20 cellular contexts compared by ENCODE assay signal in the genomic region with DNA sequence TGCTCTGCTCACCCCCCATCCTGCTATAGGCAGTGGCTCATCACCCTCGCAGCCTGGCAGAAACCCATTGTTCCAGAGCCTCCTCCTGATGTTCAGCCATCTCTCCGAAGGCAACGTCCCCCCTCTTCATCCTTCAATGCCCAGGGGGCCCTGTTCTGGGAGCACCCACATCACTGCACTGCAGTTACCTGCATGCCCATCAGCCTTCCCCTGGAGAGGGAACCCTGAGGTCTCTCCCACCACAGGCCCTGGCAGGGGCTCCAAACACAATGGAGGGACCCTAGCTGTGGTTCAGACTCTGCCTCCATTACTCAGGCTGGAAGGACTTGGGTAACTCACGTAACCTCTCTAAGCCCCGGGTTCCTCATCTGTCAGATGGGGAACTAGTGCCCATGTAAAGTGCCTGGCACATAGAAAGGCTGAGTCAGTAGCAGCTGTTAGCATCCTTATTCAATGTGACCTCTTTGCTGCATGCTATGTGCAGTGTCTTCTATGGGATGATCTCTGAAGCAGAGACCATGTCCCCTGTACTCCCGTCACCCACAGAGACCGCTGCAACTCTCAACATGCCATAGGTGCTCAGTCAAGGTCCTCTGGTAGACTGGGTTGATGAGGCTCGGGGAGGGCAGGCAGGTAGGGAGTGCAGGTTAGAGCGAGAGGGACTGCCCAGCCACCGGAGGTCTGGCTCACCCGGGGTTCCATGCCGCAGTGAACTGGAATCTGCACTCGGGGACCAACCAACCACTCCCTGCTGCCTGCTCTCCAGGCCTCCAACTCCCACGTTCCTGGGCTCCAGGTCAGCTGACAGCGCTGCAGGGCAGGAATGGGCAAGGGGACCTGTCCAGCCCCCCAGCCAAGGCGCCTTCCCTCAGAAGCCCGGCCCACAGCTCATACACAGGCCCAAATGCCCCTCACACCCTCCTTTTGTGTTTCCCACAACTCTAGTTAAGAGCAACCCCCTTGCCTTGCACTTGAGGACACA.
"Had no signal": no experiment of that assay in that cellular context is flagged by ENCODE, and none has a peak within 500 bp of the region (broad histone marks: within the 10 kb centered on the region; RNA-seq: fewer than 3 reads in every experiment).

No MANE protein-coding gene starts in this region.

- H3K36me3 ChIP-seq: gastrocnemius medialis, left lung, pancreas, SJCRH30, transverse colon had no signal

- H3K27ac Mint-ChIP-seq: activated B cell treated with CpG ODN at 0.5 μM for 24 hours; activated CD4-positive, alpha-beta T cell treated with anti-CD3 and anti-CD28 coated beads, Interleukin-2, amount 10 ng/mL, durations not matched to agents 24 days and 14 days; activated naive CD8-positive, alpha-beta T cell treated with anti-CD3 and anti-CD28 coated beads for 36 hours; activated T-helper 1 cell treated with anti-CD3 and anti-CD28 coated beads, Interleukin-12 subunit alpha, Interleukin-12 subunit beta, Interleukin-2, Interleukin-4 antibody, amounts not matched to agents 30 ng/mL and 10 ng/mL and 1 ng/mL, durations not matched to agents 14 hours and 24 hours and 36 hours; dendritic cell treated with granulocyte-macrophage colony-stimulating factor and Interleukin-4, amounts not matched to agents 40 ng/mL and 50 ng/mL, for 4 days; T-helper 17 cell had no signal

- H3K4me1 Mint-ChIP-seq: activated B cell treated with CpG ODN at 0.5 μM for 24 hours; activated CD4-positive, alpha-beta T cell treated with anti-CD3 and anti-CD28 coated beads, Interleukin-2, amount 10 ng/mL, durations not matched to agents 24 days and 14 days; activated naive CD8-positive, alpha-beta T cell treated with anti-CD3 and anti-CD28 coated beads for 36 hours; nephron progenitor cell; T-helper 17 cell had no signal

- H3K27me3 ChIP-seq: body of pancreas, gastrocnemius medialis, left lung, pancreas, SJCRH30, transverse colon had no signal

- H3K4me3 ChIP-seq: body of pancreas, gastrocnemius medialis, left lung, pancreas, SJCRH30, transverse colon had no signal

- H3K27me3 Mint-ChIP-seq: activated B cell treated with CpG ODN at 0.5 μM for 24 hours; activated CD4-positive, alpha-beta T cell treated with anti-CD3 and anti-CD28 coated beads, Interleukin-2, amount 10 ng/mL, durations not matched to agents 24 days and 14 days; activated naive CD8-positive, alpha-beta T cell treated with anti-CD3 and anti-CD28 coated beads for 36 hours; T-helper 17 cell had no signal

- H3K27ac ChIP-seq: body of pancreas, left lung, pancreas, SJCRH30, transverse colon had no signal

- H3K9me3 Mint-ChIP-seq: activated B cell treated with CpG ODN at 0.5 μM for 24 hours; activated CD4-positive, alpha-beta T cell treated with anti-CD3 and anti-CD28 coated beads, Interleukin-2, amount 10 ng/mL, durations not matched to agents 24 days and 14 days; activated naive CD8-positive, alpha-beta T cell treated with anti-CD3 and anti-CD28 coated beads for 36 hours; activated T-helper 1 cell treated with anti-CD3 and anti-CD28 coated beads, Interleukin-12 subunit alpha, Interleukin-12 subunit beta, Interleukin-2, Interleukin-4 antibody, amounts not matched to agents 30 ng/mL and 10 ng/mL and 1 ng/mL, durations not matched to agents 14 hours and 24 hours and 36 hours; dendritic cell treated with granulocyte-macrophage colony-stimulating factor and Interleukin-4, amounts not matched to agents 40 ng/mL and 50 ng/mL, for 4 days; nephron progenitor cell had no signal

- ATAC-seq: body of pancreas; gastrocnemius medialis; left lung; pancreas; stimulated activated naive CD8-positive, alpha-beta T cell treated with anti-CD3 and anti-CD28 coated beads, Interleukin-15, Interleukin-2, amounts not matched to agents 100 U/mL and 50 U/mL, for 24 hours; T-helper 17 cell had no signal

- DNase-seq: activated B cell treated with CpG ODN at 0.5 μM for 24 hours; activated CD4-positive, alpha-beta T cell treated with anti-CD3 and anti-CD28 coated beads, Interleukin-2, amount 10 ng/mL, durations not matched to agents 24 days and 14 days; activated naive CD8-positive, alpha-beta T cell treated with anti-CD3 and anti-CD28 coated beads for 36 hours; amygdala; body of pancreas; cerebellar nuclear complex; erythroblast; left lung; mammary epithelial cell; nephron progenitor cell; SJCRH30; small intestine; stimulated activated CD4-positive, alpha-beta T cell treated with anti-CD3 and anti-CD28 coated beads, Interleukin-4, amount 100 ng/mL, for 4 hours; stimulated activated naive CD8-positive, alpha-beta T cell treated with anti-CD3 and anti-CD28 coated beads, Interleukin-15, Interleukin-2, amounts not matched to agents 100 U/mL and 50 U/mL, for 24 hours; T-helper 17 cell; transverse colon had no signal

- H3K36me3 Mint-ChIP-seq: activated naive CD8-positive, alpha-beta T cell treated with anti-CD3 and anti-CD28 coated beads for 36 hours had no signal

- H3K9me3 ChIP-seq: body of pancreas, gastrocnemius medialis, left lung, pancreas, SJCRH30, transverse colon had no signal

- H3K4me3 Mint-ChIP-seq: activated B cell treated with CpG ODN at 0.5 μM for 24 hours; activated CD4-positive, alpha-beta T cell treated with anti-CD3 and anti-CD28 coated beads, Interleukin-2, amount 10 ng/mL, durations not matched to agents 24 days and 14 days; activated naive CD8-positive, alpha-beta T cell treated with anti-CD3 and anti-CD28 coated beads for 36 hours; activated T-helper 1 cell treated with anti-CD3 and anti-CD28 coated beads, Interleukin-12 subunit alpha, Interleukin-12 subunit beta, Interleukin-2, Interleukin-4 antibody, amounts not matched to agents 30 ng/mL and 10 ng/mL and 1 ng/mL, durations not matched to agents 14 hours and 24 hours and 36 hours; dendritic cell treated with granulocyte-macrophage colony-stimulating factor and Interleukin-4, amounts not matched to agents 40 ng/mL and 50 ng/mL, for 4 days; T-helper 17 cell had no signal
